Comparison of ENCODE assay signal across 3 cellular contexts in the genomic region with DNA sequence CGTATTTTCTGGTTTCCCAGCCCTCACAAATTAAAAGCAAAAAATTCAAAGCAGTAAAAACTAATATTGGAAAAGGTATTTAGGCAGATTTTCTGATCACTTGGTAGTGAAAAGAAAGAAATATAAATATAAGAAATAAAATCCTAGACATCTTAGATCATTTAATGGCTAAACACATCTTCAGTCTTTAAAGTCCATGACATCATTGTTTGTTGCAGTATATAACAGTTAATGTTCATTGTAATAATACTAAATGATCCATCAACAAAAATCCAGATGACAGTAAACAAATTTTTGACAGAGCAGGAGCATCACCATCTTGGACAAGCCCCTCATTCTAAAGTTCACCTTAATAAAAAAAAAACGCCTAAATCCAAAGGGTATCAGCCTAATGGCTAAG.
"Had no signal": no experiment of that assay in that cellular context is flagged by ENCODE, and none has a peak within 500 bp of the region (broad histone marks: within the 10 kb centered on the region; RNA-seq: fewer than 3 reads in every experiment).

No MANE protein-coding gene starts in this region.

- ATAC-seq: GM23338 had no signal

- H3K4me3 ChIP-seq: GM23338 had no signal

- H3K27ac ChIP-seq: HL-60, KMS-11 had no signal

- H3K9ac ChIP-seq: KMS-11 had no signal
